19 cellular contexts compared by ENCODE assay signal in the genomic region with DNA sequence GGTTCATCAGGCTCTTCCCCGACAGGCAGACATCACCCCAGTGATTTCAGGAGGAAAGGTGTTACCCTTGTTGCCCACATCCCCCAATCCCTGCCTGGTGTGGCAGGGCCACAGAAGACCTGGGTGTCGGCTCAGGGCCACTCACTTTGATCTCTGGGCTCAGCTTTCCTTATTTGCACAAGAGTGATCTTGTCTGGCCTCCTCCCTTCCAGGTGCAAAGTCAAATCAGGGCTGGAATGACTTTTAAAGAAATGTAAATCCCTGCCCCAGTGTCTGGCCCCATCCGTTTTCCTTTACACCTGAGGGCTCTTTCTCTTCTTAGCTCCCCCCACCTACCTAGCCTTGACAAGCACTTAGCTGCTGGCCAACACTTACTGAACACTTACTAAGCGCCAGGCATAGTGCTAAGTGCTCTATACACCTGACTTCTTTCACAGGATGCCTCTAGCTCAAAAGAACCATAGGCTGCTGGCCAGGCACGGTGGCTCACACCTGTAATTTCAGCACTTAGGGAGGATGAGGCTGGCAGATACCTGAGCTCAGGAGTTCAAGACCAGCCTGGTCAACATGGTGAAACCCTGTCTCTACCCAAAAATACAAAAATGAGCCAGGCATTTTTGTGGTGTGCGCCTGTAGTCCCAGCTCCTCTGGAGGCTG. TPM values are rescaled to one million over a fixed set of nuclear protein-coding genes. Genes with fewer than 3 reads are reported as not detected.
A peak's percentile ranks its signal among the peaks of the same experiment; 100 is the strongest.
DNase-seq lines count a peak whose midpoint lies in the region; ATAC-seq and TF ChIP-seq lines count a peak whose summit lies in the region.
"Had no signal": no experiment of that assay in that cellular context is flagged by ENCODE, and none has a peak within 500 bp of the region (broad histone marks: within the 10 kb centered on the region; RNA-seq: fewer than 3 reads in every experiment).

No MANE protein-coding gene starts in this region.

- peak overlapping the region; percentile 3 for H2BK5ac ChIP-seq in mesendoderm (ENCODE audit: low read length)

- DNase-seq in CD8-positive, alpha-beta T cell: no peak
- peak; percentile 49 for DNase-seq in NCI-H510A treated with DMSO at 0.1 percent for 48 hours (lab: John Stamatoyannopoulos, UW)
- DNase-seq in glutamatergic neuron: no peak
- DNase-seq in mesendoderm: peak; percentile 84
- no peak for DNase-seq in NCI-H526 (lab: John Stamatoyannopoulos, UW)
- DNase-seq in activated T-cell treated with anti-CD3 and anti-CD28 coated beads, Interleukin-2, amount 50 U/mL, for 4 hours: no peak
- no peak for DNase-seq in effector CD8-positive, alpha-beta T cell (lab: John Stamatoyannopoulos, UW)
- DNase-seq: activated CD4-positive, alpha-beta T cell treated with anti-CD3 and anti-CD28 coated beads, Interleukin-2, amount 10 ng/mL, durations not matched to agents 24 days and 14 days; activated T-cell treated with anti-CD3 and anti-CD28 coated beads, Interleukin-2, amount 50 U/mL, for 1 hour; head of caudate nucleus; NCI-H1105 treated with DMSO at 0.1 percent for 48 hours; NK-92 treated with Interleukin-12 subunit alpha and Interleukin-12 subunit beta, amount 100 ng/mL, for 24 hours; SIG-M5; sigmoid colon; stimulated activated CD4-positive, alpha-beta T cell treated with anti-CD3 and anti-CD28 coated beads, Interleukin-2, amount 100 ng/mL, for 48 hours; T-helper 9 cell had no signal

- H4K8ac ChIP-seq in mesendoderm (ENCODE audit: low read depth, low read length): no peak overlapping the region

- H3K4me2 ChIP-seq in mesendoderm (ENCODE audit: low read length): peak overlapping the region; percentile 92

- H3K27ac ChIP-seq in CD8-positive, alpha-beta T cell (ENCODE audit: low read depth, low read length): no peak overlapping the region
- H3K27ac ChIP-seq in mesendoderm (ENCODE audit: low read depth, low read length): peak overlapping the region; percentile 93
- H3K27ac ChIP-seq: sigmoid colon had no signal

- no peak overlapping the region for H4K5ac ChIP-seq in mesendoderm (ENCODE audit: low read length)

- no peak overlapping the region for H3K23ac ChIP-seq in mesendoderm (ENCODE audit: low read length)

- peaks cover 18% of the 10 kb centered on the region for H3K4me1 ChIP-seq in CD8-positive, alpha-beta T cell (ENCODE audit: insufficient read depth, low read length)
- peaks cover 9% of the 10 kb centered on the region for H3K4me1 ChIP-seq in mesendoderm (ENCODE audit: control insufficient read depth, low read depth, low read length)

- CTCF ChIA-PET in CD8-positive, alpha-beta T cell (lab: Charles Lee): interaction anchor here (1.3 kb wide), 1 partner anchor 7 kb away, joined by 4 read pairs; no protein-coding TSS in a partner anchor

- TF ChIP-seq CTCF in CD8-positive, alpha-beta T cell (IDR thresholded peaks at IDR 0.05): no peak
- TF ChIP-seq CTCF in glutamatergic neuron (IDR thresholded peaks at IDR 0.05; ENCODE audit: partially characterized antibody, unreplicated experiment): no peak

- no peak overlapping the region for H3K4me3 ChIP-seq in CD8-positive, alpha-beta T cell (ENCODE audit: low read depth, low read length)
- no peak overlapping the region for H3K4me3 ChIP-seq in mesendoderm (ENCODE audit: low read length)
- H3K4me3 ChIP-seq: K562, lung, sigmoid colon had no signal

- WGBS in mesendoderm (ENCODE audit: extremely low coverage, insufficient coverage, low lambda C conversion rate): no CpG with 5 or more reads among the region's 6 CpGs

- ATAC-seq in CD8-positive, alpha-beta T cell: no peak
- ATAC-seq in GM18909 (IDR thresholded peaks at IDR 0.05; ENCODE audit: poor library complexity, unreplicated experiment): no peak
- no peak for ATAC-seq in activated T-cell treated with anti-CD3 and anti-CD28 coated beads, Interleukin-2, amount 50 U/mL, for 4 hours
- ATAC-seq: K562 had no signal

- peaks cover 38% of the 10 kb centered on the region for H3K27me3 Mint-ChIP-seq in CD8-positive, alpha-beta T cell (ENCODE audit: low read depth)
- H3K27me3 Mint-ChIP-seq in glutamatergic neuron (ENCODE audit: unreplicated experiment): peaks cover 24% of the 10 kb centered on the region
- peaks cover 38% of the 10 kb centered on the region for H3K27me3 Mint-ChIP-seq in activated T-cell treated with anti-CD3 and anti-CD28 coated beads, Interleukin-2, amount 50 U/mL, for 4 hours (ENCODE audit: low read depth)

- no peak overlapping the region for H2BK120ac ChIP-seq in mesendoderm (ENCODE audit: low read depth, low read length)

- H2BK15ac ChIP-seq in mesendoderm (replicated peaks; ENCODE audit: low read depth): no peak overlapping the region

- H3K9me3 Mint-ChIP-seq in CD8-positive, alpha-beta T cell: no peaks in the 10 kb centered on the region
- peaks cover 3% of the 10 kb centered on the region for H3K9me3 Mint-ChIP-seq in glutamatergic neuron (ENCODE audit: unreplicated experiment)
- no peaks in the 10 kb centered on the region for H3K9me3 Mint-ChIP-seq in activated T-cell treated with anti-CD3 and anti-CD28 coated beads, Interleukin-2, amount 50 U/mL, for 4 hours
- H3K9me3 Mint-ChIP-seq: activated CD4-positive, alpha-beta T cell treated with anti-CD3 and anti-CD28 coated beads, Interleukin-2, amount 10 ng/mL, durations not matched to agents 24 days and 14 days had no signal

- H3K18ac ChIP-seq in mesendoderm (ENCODE audit: low read length): peak overlapping the region; percentile 75

- POLR2A ChIA-PET in CD8-positive, alpha-beta T cell (lab: Charles Lee): no interaction called here

- no peak overlapping the region for H3K4ac ChIP-seq in mesendoderm (ENCODE audit: low read depth, low read length)

- no peaks in the 10 kb centered on the region for H3K9me3 ChIP-seq in CD8-positive, alpha-beta T cell (ENCODE audit: low read length)
- H3K9me3 ChIP-seq: sigmoid colon had no signal

- no peaks in the 10 kb centered on the region for H3K36me3 ChIP-seq in CD8-positive, alpha-beta T cell (ENCODE audit: insufficient read depth, low read length)
- no peaks in the 10 kb centered on the region for H3K36me3 ChIP-seq in mesendoderm (ENCODE audit: control insufficient read depth, insufficient read depth, low read length)
- H3K36me3 ChIP-seq: sigmoid colon had no signal

- H3K27me3 ChIP-seq in CD8-positive, alpha-beta T cell (ENCODE audit: insufficient read depth, low read length): peaks cover 19% of the 10 kb centered on the region
- H3K27me3 ChIP-seq in mesendoderm (ENCODE audit: insufficient read depth, low read length, poor library complexity): no peaks in the 10 kb centered on the region

- H3K4me1 Mint-ChIP-seq in CD8-positive, alpha-beta T cell (ENCODE audit: low read depth): peaks cover 15% of the 10 kb centered on the region
- H3K4me1 Mint-ChIP-seq in glutamatergic neuron (ENCODE audit: low read depth, unreplicated experiment): peaks cover 7% of the 10 kb centered on the region
- peaks cover 20% of the 10 kb centered on the region for H3K4me1 Mint-ChIP-seq in activated T-cell treated with anti-CD3 and anti-CD28 coated beads, Interleukin-2, amount 50 U/mL, for 4 hours (ENCODE audit: low read depth)

- H3K27ac Mint-ChIP-seq in CD8-positive, alpha-beta T cell: no peak overlapping the region
- H3K27ac Mint-ChIP-seq in glutamatergic neuron (ENCODE audit: unreplicated experiment): no peak overlapping the region
- H3K27ac Mint-ChIP-seq: activated CD4-positive, alpha-beta T cell treated with anti-CD3 and anti-CD28 coated beads, Interleukin-2, amount 10 ng/mL, durations not matched to agents 24 days and 14 days had no signal

- peak overlapping the region; percentile 93 for H3K56ac ChIP-seq in mesendoderm (ENCODE audit: low read length)

- H3K36me3 Mint-ChIP-seq in CD8-positive, alpha-beta T cell: no peaks in the 10 kb centered on the region
- no peaks in the 10 kb centered on the region for H3K36me3 Mint-ChIP-seq in glutamatergic neuron (ENCODE audit: unreplicated experiment)
- H3K36me3 Mint-ChIP-seq in activated T-cell treated with anti-CD3 and anti-CD28 coated beads, Interleukin-2, amount 50 U/mL, for 4 hours (ENCODE audit: insufficient read depth): no peaks in the 10 kb centered on the region

- H3K79me1 ChIP-seq in mesendoderm (ENCODE audit: low read length): no peaks in the 10 kb centered on the region

- peaks cover 34% of the 10 kb centered on the region for H3K79me2 ChIP-seq in mesendoderm (ENCODE audit: control insufficient read depth, insufficient read depth, low read length)

- peak overlapping the region; percentile 87 for H2AK5ac ChIP-seq in mesendoderm (ENCODE audit: low read length)

- intact Hi-C loops in CD8-positive, alpha-beta T cell (cut with DNase I, micrococcal nuclease): no loop called here

- H3K4me3 Mint-ChIP-seq in CD8-positive, alpha-beta T cell: peak overlapping the region; percentile 35
- H3K4me3 Mint-ChIP-seq in glutamatergic neuron (ENCODE audit: unreplicated experiment): peak overlapping the region; percentile 40
- H3K4me3 Mint-ChIP-seq in activated T-cell treated with anti-CD3 and anti-CD28 coated beads, Interleukin-2, amount 50 U/mL, for 4 hours: no peak overlapping the region
- H3K4me3 Mint-ChIP-seq: activated CD4-positive, alpha-beta T cell treated with anti-CD3 and anti-CD28 coated beads, Interleukin-2, amount 10 ng/mL, durations not matched to agents 24 days and 14 days had no signal

- H3K9ac ChIP-seq in mesendoderm (ENCODE audit: low read length): peak overlapping the region; percentile 81

RNA-seq across cellular contexts. Expression of gene NODAL, which starts 1.0 kb away (rescaled TPM):
- not detected for total RNA-seq in CD8-positive, alpha-beta T cell
- not detected for total RNA-seq in glutamatergic neuron (ENCODE audit: unreplicated experiment)
- 318 TPM for polyA plus RNA-seq in mesendoderm (2013, experiment 1 of 2)
- 312 TPM for polyA plus RNA-seq in mesendoderm (2013, experiment 2 of 2)
- total RNA-seq in activated T-cell treated with anti-CD3 and anti-CD28 coated beads, Interleukin-2, amount 50 U/mL, for 4 hours: not detected
- total RNA-seq: activated CD4-positive, alpha-beta T cell treated with anti-CD3 and anti-CD28 coated beads, Interleukin-2, amount 10 ng/mL, durations not matched to agents 24 days and 14 days; K562; lung; sigmoid colon had no signal
- polyA plus RNA-seq: K562, lung, sigmoid colon had no signal

RNA-seq across cellular contexts. Expression of gene PALD1, which starts 36.1 kb away (rescaled TPM):
- total RNA-seq in CD8-positive, alpha-beta T cell: under 1 TPM in 1 of 2 experiments, not detected in 1; 0.08 TPM
- total RNA-seq in glutamatergic neuron (ENCODE audit: unreplicated experiment): 15.5 TPM
- polyA plus RNA-seq in mesendoderm (2013, experiment 1 of 2): 14.2 TPM
- polyA plus RNA-seq in mesendoderm (2013, experiment 2 of 2): 14.9 TPM
- total RNA-seq in activated T-cell treated with anti-CD3 and anti-CD28 coated beads, Interleukin-2, amount 50 U/mL, for 4 hours: 1 to 10 TPM in 2 of 3 donors, under 1 TPM in 1; 0.90 to 2.6 (median 1.3) TPM

RNA-seq across cellular contexts. Expression of gene EIF4EBP2, which starts 38.5 kb away (rescaled TPM):
- total RNA-seq in CD8-positive, alpha-beta T cell: 10 to 100 TPM; 22.4 TPM
- 130 TPM for total RNA-seq in glutamatergic neuron (ENCODE audit: unreplicated experiment)
- polyA plus RNA-seq in mesendoderm (2013, experiment 1 of 2): 106 TPM
- 104 TPM for polyA plus RNA-seq in mesendoderm (2013, experiment 2 of 2)
- total RNA-seq in activated T-cell treated with anti-CD3 and anti-CD28 coated beads, Interleukin-2, amount 50 U/mL, for 4 hours: 10 to 100 TPM; 28.0 to 29.4 (median 28.3) TPM

Comparison
In these comparisons a context has a peak if more than half of its experiments do, and no peak if none do; other contexts are left out.
1. DNase-seq: peak in NCI-H510A treated with DMSO at 0.1 percent for 48 hours (single experiment) and mesendoderm (single experiment); none in CD8-positive, alpha-beta T cell (0 of 7), glutamatergic neuron (single experiment), NCI-H526 (0 of 2), activated T-cell treated with anti-CD3 and anti-CD28 coated beads, Interleukin-2, amount 50 U/mL, for 4 hours (single experiment) and effector CD8-positive, alpha-beta T cell (single experiment).